ENCODE assay signal across 14 cellular contexts in the genomic region with DNA sequence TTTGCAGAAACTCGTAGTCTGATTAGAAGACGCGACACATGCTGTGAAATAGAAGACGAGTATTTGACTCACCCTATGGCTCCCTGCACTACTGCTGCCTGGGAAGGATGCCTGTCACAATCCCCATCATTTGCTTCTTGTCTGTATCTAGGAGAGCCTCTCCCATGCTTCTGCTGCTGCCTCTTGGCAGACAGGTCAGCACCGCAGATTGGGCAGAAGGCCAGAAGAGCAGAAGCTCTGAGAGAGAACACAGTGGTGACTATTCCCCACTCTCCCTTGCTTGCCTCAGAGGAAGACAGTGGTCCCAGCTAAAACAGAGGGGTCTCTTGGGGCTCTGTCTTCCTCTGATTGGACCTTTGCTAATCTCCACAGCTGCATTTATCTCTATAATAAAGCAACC.
DNase-seq lines count a peak whose midpoint lies in the region; TF ChIP-seq lines count a peak whose summit lies in the region.
"Had no signal": no experiment of that assay in that cellular context is flagged by ENCODE, and none has a peak within 500 bp of the region (broad histone marks: within the 10 kb centered on the region; RNA-seq: fewer than 3 reads in every experiment).

No MANE protein-coding gene starts in this region.

- peak; percentile 4 for DNase-seq in NCI-H1092 treated with DMSO at 0.1 percent for 48 hours (lab: John Stamatoyannopoulos, UW)
- DNase-seq in NCI-H1092 (lab: John Stamatoyannopoulos, UW) = no peak
- peak; percentile 84 for DNase-seq in G401 (ENCODE audit: low spot score)
- peak; percentile 11 for DNase-seq in medulla oblongata (ENCODE audit: extremely low spot score)
- no peak for DNase-seq in NCI-H2171 (lab: John Stamatoyannopoulos, UW)
- no peak for DNase-seq in stimulated activated naive CD4-positive, alpha-beta T cell (lab: John Stamatoyannopoulos, UW)
- no peak for DNase-seq in NCI-H1048 (lab: John Stamatoyannopoulos, UW)
- DNase-seq: NCI-H1105 treated with DMSO at 0.1 percent for 48 hours, NCI-H187 treated with DMSO at 0.1 percent for 48 hours, NCI-H226, Right ventricle myocardium superior, SK-N-SH had no signal

- H3K27ac ChIP-seq in VCaP = peak overlapping the region; percentile 25
- H3K27ac ChIP-seq: C4-2B had no signal

- in situ Hi-C loops in G401 (cut with HindIII; ENCODE audit: low sequenced_read_pairs) = no loop called here

- no peak for TF ChIP-seq CTCF in VCaP (conservative IDR thresholded peaks at IDR 0.05)

Comparison
In these comparisons a context has a peak if more than half of its experiments do, and no peak if none do; other contexts are left out.
1. DNase-seq: peak in NCI-H1092 treated with DMSO at 0.1 percent for 48 hours (single experiment), G401 (single experiment) and medulla oblongata (single experiment); none in NCI-H1092 (single experiment), NCI-H2171 (single experiment), stimulated activated naive CD4-positive, alpha-beta T cell (0 of 6) and NCI-H1048 (single experiment).